Comparison of ENCODE assay signal across 11 cellular contexts in the genomic region with DNA sequence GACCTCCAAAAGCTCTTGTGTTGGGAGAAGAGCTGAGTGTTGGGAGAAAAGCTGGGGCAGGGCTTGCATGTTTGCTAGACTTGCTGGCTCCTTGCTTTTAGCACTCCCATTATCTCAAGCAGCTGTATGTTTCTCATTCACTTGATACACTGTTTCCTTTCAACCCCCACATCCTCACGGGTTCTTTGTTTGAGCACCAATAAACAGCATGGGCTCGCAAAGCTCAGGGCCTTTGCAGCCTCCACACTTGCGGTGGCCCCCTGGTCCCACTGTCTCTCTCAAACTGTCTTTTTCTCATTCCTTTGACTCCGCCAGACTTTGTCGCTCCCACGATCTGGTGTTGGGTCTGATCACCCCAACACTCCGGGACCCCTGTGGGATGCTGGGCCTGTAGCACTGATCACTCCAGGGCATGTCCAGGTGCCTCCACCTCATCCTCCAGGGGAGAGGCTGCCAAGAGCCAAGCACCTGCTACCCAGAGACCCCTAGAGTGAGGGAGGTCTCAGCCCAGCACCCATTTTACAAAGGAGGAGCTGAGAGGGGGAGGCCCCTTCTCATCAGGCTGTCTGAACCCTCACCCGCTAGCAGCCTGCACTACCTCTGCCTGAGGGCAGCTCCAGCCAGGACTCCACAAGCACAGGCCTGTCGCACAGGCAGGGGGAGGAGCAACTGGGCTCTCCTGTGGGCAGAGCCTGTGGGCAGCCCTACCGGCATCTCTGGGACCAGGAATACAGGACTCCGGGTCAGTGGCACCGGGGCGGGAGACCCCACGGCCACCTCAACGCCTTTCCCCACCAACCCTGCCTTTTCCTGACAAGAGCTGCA. TPM values are rescaled to one million over a fixed set of nuclear protein-coding genes. Genes with fewer than 3 reads are reported as not detected.
DNase-seq lines count a peak whose midpoint lies in the region; ATAC-seq and TF ChIP-seq lines count a peak whose summit lies in the region.
"Had no signal": no experiment of that assay in that cellular context is flagged by ENCODE, and none has a peak within 500 bp of the region (broad histone marks: within the 10 kb centered on the region; RNA-seq: fewer than 3 reads in every experiment).

No MANE protein-coding gene starts in this region.

- DNase-seq in stimulated activated CD4-positive, alpha-beta T cell treated with anti-CD3 and anti-CD28 coated beads, Interleukin-4, amount 100 ng/mL, for 1 hour, result peak; percentile 7
- DNase-seq in stimulated activated CD4-positive, alpha-beta T cell treated with anti-CD3 and anti-CD28 coated beads, Interleukin-4, amount 100 ng/mL, for 4 hours, result no peak
- DNase-seq in endothelial cell (ENCODE audit: low spot score), result no peak
- DNase-seq in germinal center (ENCODE audit: low spot score), result no peak
- no peak for DNase-seq in chondrocyte (ENCODE audit: low spot score)
- DNase-seq in SIG-M5 treated with dmso at 0.1 percent for 504 hours (lab: John Stamatoyannopoulos, UW; ENCODE audit: unreplicated experiment), result no peak
- DNase-seq: NCI-H345 had no signal

- peak overlapping the region; percentile 63 for H3K27ac ChIP-seq in OCI-LY1 (ENCODE audit: low read depth, low read length, poor library complexity, severe bottlenecking)
- H3K27ac ChIP-seq: right lobe of liver had no signal

- H3K4me3 ChIP-seq in OCI-LY1 (ENCODE audit: low read depth, low read length, poor library complexity, severe bottlenecking), result peak overlapping the region; percentile 31
- H3K4me3 ChIP-seq: right lobe of liver had no signal

- H3K36me3 Mint-ChIP-seq in endothelial cell (ENCODE audit: low read depth, unreplicated experiment), result no peaks in the 10 kb centered on the region
- H3K36me3 Mint-ChIP-seq in chondrocyte (ENCODE audit: low read depth), result no peaks in the 10 kb centered on the region

- H3K4me1 Mint-ChIP-seq in endothelial cell (ENCODE audit: unreplicated experiment) (peaks cover 26% of the 10 kb centered on the region), chondrocyte (ENCODE audit: low read depth) (peaks cover 8% of the 10 kb centered on the region)

- H3K9me3 Mint-ChIP-seq in endothelial cell (ENCODE audit: unreplicated experiment) (no peaks in the 10 kb centered on the region), chondrocyte (ENCODE audit: low read depth) (no peaks in the 10 kb centered on the region)

- H3K36me3 ChIP-seq in OCI-LY1 (ENCODE audit: insufficient read depth, low read length), result no peaks in the 10 kb centered on the region
- H3K36me3 ChIP-seq: right lobe of liver had no signal

- no peaks in the 10 kb centered on the region for H3K27me3 ChIP-seq in OCI-LY1 (ENCODE audit: insufficient read depth, low read length)
- H3K27me3 ChIP-seq: right lobe of liver had no signal

- no peaks in the 10 kb centered on the region for H3K79me2 ChIP-seq in OCI-LY1 (ENCODE audit: insufficient read depth, low read length)

- peaks cover 10% of the 10 kb centered on the region for H3K27me3 Mint-ChIP-seq in endothelial cell (ENCODE audit: unreplicated experiment)
- no peaks in the 10 kb centered on the region for H3K27me3 Mint-ChIP-seq in chondrocyte (ENCODE audit: low read depth)

- no peak overlapping the region for H3K9ac ChIP-seq in OCI-LY1 (ENCODE audit: low read length)

- no peak overlapping the region for H3K4me3 Mint-ChIP-seq in endothelial cell (ENCODE audit: unreplicated experiment)
- no peak overlapping the region for H3K4me3 Mint-ChIP-seq in chondrocyte (ENCODE audit: unreplicated experiment)

- peak overlapping the region; percentile 43 for H3K27ac Mint-ChIP-seq in endothelial cell (ENCODE audit: unreplicated experiment)
- no peak overlapping the region for H3K27ac Mint-ChIP-seq in chondrocyte (ENCODE audit: unreplicated experiment)

- no peak overlapping the region for H2AFZ ChIP-seq in OCI-LY1 (ENCODE audit: low read length)

- peaks cover 29% of the 10 kb centered on the region for H3K4me1 ChIP-seq in OCI-LY1 (ENCODE audit: insufficient read depth, low read length, severe bottlenecking)
- H3K4me1 ChIP-seq: right lobe of liver had no signal

- no peak overlapping the region for H3K4me2 ChIP-seq in OCI-LY1 (ENCODE audit: low read length)

- no peak for ATAC-seq in GM19467 (IDR thresholded peaks at IDR 0.05; ENCODE audit: unreplicated experiment)
- ATAC-seq: right lobe of liver had no signal

- H3F3A ChIP-seq in OCI-LY1 (ENCODE audit: insufficient read depth, low read length), result no peaks in the 10 kb centered on the region

- no peak for TF ChIP-seq CTCF in OCI-LY1 (IDR thresholded peaks at IDR 0.05; ENCODE audit: low read length)
- no peak for TF ChIP-seq CTCF in endothelial cell (IDR thresholded peaks at IDR 0.05; ENCODE audit: unreplicated experiment)
- TF ChIP-seq CTCF in chondrocyte (IDR thresholded peaks at IDR 0.05), result no peak

- H3K9me3 ChIP-seq in OCI-LY1 (ENCODE audit: low read length), result no peaks in the 10 kb centered on the region
- H3K9me3 ChIP-seq: right lobe of liver had no signal

- no peaks in the 10 kb centered on the region for H3K9me2 ChIP-seq in OCI-LY1 (ENCODE audit: low read depth, low read length)

- H4K20me1 ChIP-seq in OCI-LY1 (ENCODE audit: insufficient read depth, low read length), result no peaks in the 10 kb centered on the region

RNA-seq across cellular contexts. Expression of gene MSMB, which starts 49.1 kb away (rescaled TPM):
- not detected for total RNA-seq in endothelial cell (ENCODE audit: unreplicated experiment)
- not detected in 3 replicates for total RNA-seq in chondrocyte
- total RNA-seq: epithelial cell of proximal tubule had no signal
